11 cellular contexts compared by ENCODE assay signal in the genomic region with DNA sequence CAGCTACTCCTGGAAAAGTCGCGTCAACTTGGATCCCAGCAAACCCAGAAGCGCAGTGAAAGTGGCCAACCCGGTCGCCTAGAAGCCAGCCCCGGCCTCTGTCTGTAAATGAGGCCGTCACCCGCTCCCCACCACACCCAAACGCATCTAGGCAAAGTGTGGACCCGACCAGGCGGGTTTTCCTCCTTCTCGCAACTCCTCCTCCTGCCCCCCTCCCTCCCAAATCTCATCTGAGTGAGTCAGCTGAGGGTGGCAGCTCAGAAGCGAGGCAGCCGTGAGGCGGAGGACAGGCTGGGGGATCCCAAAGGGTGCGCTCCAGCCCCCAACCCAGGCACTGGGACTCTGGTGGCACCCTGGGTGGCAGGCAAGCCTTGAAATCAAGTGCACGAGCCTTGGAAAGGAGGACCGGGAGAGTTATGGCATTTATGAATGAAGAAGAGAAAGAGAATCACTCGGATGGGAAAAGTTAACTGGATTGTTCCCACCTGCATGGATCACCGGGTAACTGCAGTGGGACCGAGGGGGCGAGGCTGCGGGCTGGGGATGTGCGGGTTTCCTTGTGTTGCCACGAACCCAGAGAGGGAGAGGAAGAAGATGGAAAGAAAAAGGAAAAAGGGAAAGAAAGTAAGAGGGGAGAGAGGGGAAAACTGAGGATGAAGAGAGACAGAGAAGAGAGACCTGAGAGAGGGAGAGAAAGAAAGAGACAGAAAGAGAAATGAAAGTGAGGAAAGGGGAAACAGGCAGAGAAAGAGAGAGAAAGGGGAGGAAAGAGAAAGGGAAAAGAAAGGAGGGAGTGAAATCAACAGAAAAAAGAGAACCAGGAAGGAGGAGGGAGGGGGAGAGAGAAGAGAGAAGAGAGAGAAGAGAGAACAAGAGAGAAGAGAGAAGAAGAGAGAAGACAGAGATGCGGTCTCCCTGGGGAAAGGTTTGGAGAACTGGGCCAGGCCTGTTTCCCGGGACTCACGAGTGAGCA. TPM values are rescaled to one million over a fixed set of nuclear protein-coding genes. Genes with fewer than 3 reads are reported as not detected.
DNase-seq lines count a peak whose midpoint lies in the region; ATAC-seq, FAIRE-seq and TF ChIP-seq lines count a peak whose summit lies in the region.
"Had no signal": no experiment of that assay in that cellular context is flagged by ENCODE, and none has a peak within 500 bp of the region (broad histone marks: within the 10 kb centered on the region; RNA-seq: fewer than 3 reads in every experiment).

A gene (minus strand): TSS at position 160 of the 973 bp plus-strand sequence. CDS start 692 bp downstream, outside the sequence.

- no peaks in the 10 kb centered on the region for H3K36me3 Mint-ChIP-seq in brain

- peak within 1 kb of the TSS; percentile 37 to 71 (median 68) for H3K4me3 Mint-ChIP-seq in brain

- H3K4me1 ChIP-seq in stomach (peaks cover 0 to 18% (median 6%) of the 10 kb centered on the region in 4 donors), upper lobe of right lung (no peaks in the 10 kb centered on the region)

- H3K27me3 ChIP-seq in stomach (peaks cover 15 to 71% (median 31%) of the 10 kb centered on the region in 3 donors), upper lobe of right lung (peaks cover 35% of the 10 kb centered on the region)

- peaks cover 79% of the 10 kb centered on the region for H3K27me3 Mint-ChIP-seq in brain

- no peaks in the 10 kb centered on the region for H3K9me3 Mint-ChIP-seq in brain

- FAIRE-seq in GM12891 (lab: Jason Lieb, UNC) = no peak
- FAIRE-seq: GM18507 had no signal

- TF ChIP-seq CTCF in brain (conservative IDR thresholded peaks at IDR 0.05) (no peak), stomach (IDR thresholded peaks at IDR 0.05) (no peak), upper lobe of right lung (IDR thresholded peaks at IDR 0.05) (no peak)

- no peaks in the 10 kb centered on the region for H3K9me3 ChIP-seq in stomach
- no peaks in the 10 kb centered on the region for H3K9me3 ChIP-seq in upper lobe of right lung

- no peak within 1 kb of the TSS for H3K27ac ChIP-seq in stomach
- no peak within 1 kb of the TSS for H3K27ac ChIP-seq in upper lobe of right lung

- DNase-seq in HK-2 (ENCODE audit: unreplicated experiment) = peak; percentile 33
- DNase-seq in stomach = no peak
- no peak for DNase-seq in GM12891 (ENCODE audit: insufficient read length, low spot score)
- DNase-seq in upper lobe of right lung = no peak
- DNase-seq in activated T-cell treated with anti-CD3 and anti-CD28 coated beads, Interleukin-2, amount 50 U/mL, for 1 hour = no peak
- no peak for DNase-seq in NCI-H2029 treated with DMSO at 0.1 percent for 48 hours (lab: John Stamatoyannopoulos, UW)
- DNase-seq: NCI-H748 treated with DMSO at 0.1 percent for 48 hours had no signal

- no peak for TF ChIP-seq POLR2A in stomach (IDR thresholded peaks at IDR 0.05)
- no peak for TF ChIP-seq POLR2A in GM12891 (IDR thresholded peaks at IDR 0.05; ENCODE audit: low read depth, low read length)

- intact Hi-C loops in stomach (cut with DNase I; ENCODE audit: low total_unique reads) (no loop called here), upper lobe of right lung (cut with DNase I) (no loop called here)

- no peak within 1 kb of the TSS for H3K27ac Mint-ChIP-seq in brain

- WGBS in stomach, 5 donors = 18 to 24% (median 19%) methylated on average over 20 to 28 of the region's 28 CpGs

- peaks cover 14% of the 10 kb centered on the region for H3K4me1 Mint-ChIP-seq in brain

- no peak for TF ChIP-seq EP300 in stomach (IDR thresholded peaks at IDR 0.05)

- no peaks in the 10 kb centered on the region for H3K36me3 ChIP-seq in stomach
- no peaks in the 10 kb centered on the region for H3K36me3 ChIP-seq in upper lobe of right lung

- no peak for ATAC-seq in upper lobe of right lung

- H3K4me3 ChIP-seq in iPS-11a (ENCODE audit: low read depth, low read length) (peak within 1 kb of the TSS; percentile 65), stomach (peak within 1 kb of the TSS; percentile 8 to 37 (median 28)), upper lobe of right lung (no peak within 1 kb of the TSS)

TF ChIP-seq in GM12891, 5 proteins besides CTCF, POLR2A, EP300 and RAD21:
- TF ChIP-seq SPI1 (IDR thresholded peaks at IDR 0.05; ENCODE audit: low read depth, low read length) (no peak), TAF1 (IDR thresholded peaks at IDR 0.05; ENCODE audit: low read depth, low read length) (no peak), POU2F2 (IDR thresholded peaks at IDR 0.05; ENCODE audit: low read depth, low read length) (no peak), POLR2AphosphoS5 (IDR thresholded peaks at IDR 0.05; ENCODE audit: low read depth, low read length) (no peak), PAX5 (IDR thresholded peaks at IDR 0.05; ENCODE audit: insufficient read depth, low read length, severe bottlenecking) (no peak)

RNA-seq across cellular contexts. Expression of the gene that starts here (rescaled TPM):
- polyA plus RNA-seq in brain (ENCODE audit: insufficient read depth, low read depth, low replicate concordance) = 1.4 TPM
- total RNA-seq in stomach = 1 to 10 TPM in 2 of 5 donors, not detected in 3; 1.4 to 2.0 TPM
- under 1 TPM in 2 of 3 donors, not detected in 1; 0.12 to 0.25 TPM for polyA plus RNA-seq in stomach
- polyA plus RNA-seq in GM12891 (2012; ENCODE audit: low read depth, missing spikeins) = not detected
- total RNA-seq in upper lobe of right lung = not detected
- total RNA-seq: activated CD8-positive, alpha-beta memory T cell treated with anti-CD3 and anti-CD28 coated beads for 36 hours had no signal
